Comparison of ENCODE assay signal across 10 cellular contexts in genomic region chr11:69801513-69802335, GRCh38. TPM values are rescaled to one million over a fixed set of nuclear protein-coding genes. Genes with fewer than 3 reads are reported as not detected.
A peak's percentile ranks its signal among the peaks of the same experiment; 100 is the strongest.
DNase-seq lines count a peak whose midpoint lies in the region; ATAC-seq, FAIRE-seq and TF ChIP-seq lines count a peak whose summit lies in the region.
"Had no signal": no experiment of that assay in that cellular context is flagged by ENCODE, and none has a peak within 500 bp of the region (broad histone marks: within the 10 kb centered on the region; RNA-seq: fewer than 3 reads in every experiment).

No MANE protein-coding gene starts in this region.

- no peaks in the 10 kb centered on the region for H3K4me1 ChIP-seq in CD8-positive, alpha-beta T cell (ENCODE audit: insufficient read depth, low read length)
- no peaks in the 10 kb centered on the region for H3K4me1 ChIP-seq in kidney (ENCODE audit: control insufficient read depth in 1 of 2, insufficient read depth in 1 of 2, low read depth in 1 of 2, low read length in 2 of 2)
- H3K4me1 ChIP-seq in stomach = no peaks in the 10 kb centered on the region

- intact Hi-C loops in CD8-positive, alpha-beta T cell (cut with DNase I, micrococcal nuclease) = loop anchor here in 1 of 2 experiments (1.0 kb wide), 1 partner anchor 115 kb away; no protein-coding TSS in a partner anchor
- intact Hi-C loops in kidney (cut with DNase I) (no loop called here), stomach (cut with DNase I; ENCODE audit: low total_unique reads) (no loop called here), posterior vena cava (cut with DNase I) (no loop called here)

- POLR2A ChIA-PET in CD8-positive, alpha-beta T cell (lab: Charles Lee) = no interaction called here

- peaks cover 2% of the 10 kb centered on the region for H3K9me3 Mint-ChIP-seq in CD8-positive, alpha-beta T cell

- H3K27ac ChIP-seq in CD8-positive, alpha-beta T cell (ENCODE audit: low read depth, low read length) = no peak overlapping the region
- H3K27ac ChIP-seq in kidney (ENCODE audit: low read depth in 2 of 2, low read length in 2 of 2) = no peak overlapping the region
- H3K27ac ChIP-seq in stomach = no peak overlapping the region

- TF ChIP-seq RAD21 in Ishikawa (IDR thresholded peaks at IDR 0.05; ENCODE audit: low read depth) = peak; percentile 72

- peaks cover 9% of the 10 kb centered on the region for H3K27me3 Mint-ChIP-seq in CD8-positive, alpha-beta T cell (ENCODE audit: low read depth)

- H3K27ac Mint-ChIP-seq in CD8-positive, alpha-beta T cell = no peak overlapping the region

- CTCF ChIA-PET in CD8-positive, alpha-beta T cell (lab: Charles Lee) = interaction anchor here (1.1 kb wide), 1 partner anchor 32 kb away, joined by 4 read pairs; no protein-coding TSS in a partner anchor

- H3K9ac ChIP-seq in kidney (ENCODE audit: low read length in 2 of 2) = no peak overlapping the region

- peak in 5 of 7 experiments; percentile 11 to 51 (median 40) for DNase-seq in CD8-positive, alpha-beta T cell
- peak; percentile 20 for DNase-seq in activated naive CD4-positive, alpha-beta T cell treated with Interleukin-2 at 50 U/mL for 16 hours
- no peak for DNase-seq in kidney
- peak; percentile 30 for DNase-seq in stomach
- no peak for DNase-seq in posterior vena cava (ENCODE audit: low spot score)

- peak; percentile 52 for TF ChIP-seq CTCF in CD8-positive, alpha-beta T cell (IDR thresholded peaks at IDR 0.05)
- TF ChIP-seq CTCF in kidney (IDR thresholded peaks at IDR 0.05; ENCODE audit: borderline replicate concordance, extremely low read depth, insufficient read depth) (peak; percentile 63), stomach (IDR thresholded peaks at IDR 0.05) (peak in 5 of 7 experiments; percentile 44 to 73 (median 49))

- H3K4me3 ChIP-seq in CD8-positive, alpha-beta T cell (ENCODE audit: low read depth, low read length) = no peak overlapping the region
- H3K4me3 ChIP-seq in kidney (ENCODE audit: low read length in 2 of 2) = no peak overlapping the region
- no peak overlapping the region for H3K4me3 ChIP-seq in stomach

- no peak overlapping the region for H3K4me3 Mint-ChIP-seq in CD8-positive, alpha-beta T cell

- H3K27me3 ChIP-seq in CD8-positive, alpha-beta T cell (ENCODE audit: insufficient read depth, low read length) = no peaks in the 10 kb centered on the region
- peaks cover 0 to 53% (median 0%) of the 10 kb centered on the region in 3 donors for H3K27me3 ChIP-seq in stomach

- no peak for FAIRE-seq in kidney (lab: Jason Lieb, UNC)
- FAIRE-seq: endometrium had no signal

- H3K36me3 ChIP-seq in CD8-positive, alpha-beta T cell (ENCODE audit: insufficient read depth, low read length) = no peaks in the 10 kb centered on the region
- H3K36me3 ChIP-seq in kidney (ENCODE audit: control insufficient read depth in 1 of 2, insufficient read depth in 2 of 2, low read length in 2 of 2) (no peaks in the 10 kb centered on the region), stomach (no peaks in the 10 kb centered on the region)

- TF ChIP-seq POLR2A in stomach (IDR thresholded peaks at IDR 0.05) = no peak

- TF ChIP-seq EP300 in Ishikawa (IDR thresholded peaks at IDR 0.05; ENCODE audit: borderline replicate concordance) (no peak), stomach (IDR thresholded peaks at IDR 0.05) (no peak)

- H3K9me3 ChIP-seq in CD8-positive, alpha-beta T cell (ENCODE audit: low read length) = no peaks in the 10 kb centered on the region
- peaks cover 0 to 5% of the 10 kb centered on the region in 2 donors for H3K9me3 ChIP-seq in kidney (ENCODE audit: control insufficient read depth in 1 of 2, low read length in 2 of 2)
- peaks cover 0 to 8% (median 0%) of the 10 kb centered on the region in 4 donors for H3K9me3 ChIP-seq in stomach

- ATAC-seq in CD8-positive, alpha-beta T cell = no peak
- ATAC-seq in HG03039 (IDR thresholded peaks at IDR 0.05; ENCODE audit: unreplicated experiment) (no peak), HG03025 (IDR thresholded peaks at IDR 0.05; ENCODE audit: low FRiP score, unreplicated experiment) (no peak)

- 28 to 40% (median 39%) methylated on average over 10 to 15 of the region's 15 CpGs for WGBS in stomach, 5 donors

- H3K36me3 Mint-ChIP-seq in CD8-positive, alpha-beta T cell = no peaks in the 10 kb centered on the region

- no peaks in the 10 kb centered on the region for H3K4me1 Mint-ChIP-seq in CD8-positive, alpha-beta T cell (ENCODE audit: low read depth)

TF ChIP-seq in Ishikawa, 13 proteins besides CTCF, POLR2A, EP300 and RAD21:
- TF ChIP-seq TCF12 (IDR thresholded peaks at IDR 0.05; ENCODE audit: low read depth) (no peak), ZBTB7A (IDR thresholded peaks at IDR 0.05; ENCODE audit: low read depth) (peak; percentile 99)

RNA-seq across cellular contexts. Expression of gene FGF3, which starts 17.5 kb away (rescaled TPM):
- not detected for total RNA-seq in CD8-positive, alpha-beta T cell
- total RNA-seq in kidney = not detected
- polyA plus RNA-seq in kidney (ENCODE audit: insufficient read depth, low read depth, low replicate concordance) = not detected
- not detected for total RNA-seq in stomach
- polyA plus RNA-seq in stomach = not detected
- not detected for total RNA-seq in posterior vena cava
- total RNA-seq: temporal lobe had no signal

RNA-seq across cellular contexts. Expression of gene FGF4, which starts 26.6 kb away (rescaled TPM):
- not detected for total RNA-seq in CD8-positive, alpha-beta T cell
- total RNA-seq in kidney (not detected), stomach (not detected), posterior vena cava (not detected)
- polyA plus RNA-seq in kidney (ENCODE audit: insufficient read depth, low read depth, low replicate concordance) (not detected), stomach (not detected)
- total RNA-seq: temporal lobe had no signal

Comparison
In these comparisons a context has a peak if more than half of its experiments do, and no peak if none do; other contexts are left out.
1. DNase-seq: peak in CD8-positive, alpha-beta T cell (5 of 7), activated naive CD4-positive, alpha-beta T cell treated with Interleukin-2 at 50 U/mL for 16 hours (single experiment) and stomach (single experiment); none in kidney (single experiment) and posterior vena cava (single experiment).
2. Peak in every context shown above with its lines, with median percentiles within 50 percentile points of each other: CTCF ChIP-seq.